ENCODE assay signal across 8 cellular contexts in the genomic region with DNA sequence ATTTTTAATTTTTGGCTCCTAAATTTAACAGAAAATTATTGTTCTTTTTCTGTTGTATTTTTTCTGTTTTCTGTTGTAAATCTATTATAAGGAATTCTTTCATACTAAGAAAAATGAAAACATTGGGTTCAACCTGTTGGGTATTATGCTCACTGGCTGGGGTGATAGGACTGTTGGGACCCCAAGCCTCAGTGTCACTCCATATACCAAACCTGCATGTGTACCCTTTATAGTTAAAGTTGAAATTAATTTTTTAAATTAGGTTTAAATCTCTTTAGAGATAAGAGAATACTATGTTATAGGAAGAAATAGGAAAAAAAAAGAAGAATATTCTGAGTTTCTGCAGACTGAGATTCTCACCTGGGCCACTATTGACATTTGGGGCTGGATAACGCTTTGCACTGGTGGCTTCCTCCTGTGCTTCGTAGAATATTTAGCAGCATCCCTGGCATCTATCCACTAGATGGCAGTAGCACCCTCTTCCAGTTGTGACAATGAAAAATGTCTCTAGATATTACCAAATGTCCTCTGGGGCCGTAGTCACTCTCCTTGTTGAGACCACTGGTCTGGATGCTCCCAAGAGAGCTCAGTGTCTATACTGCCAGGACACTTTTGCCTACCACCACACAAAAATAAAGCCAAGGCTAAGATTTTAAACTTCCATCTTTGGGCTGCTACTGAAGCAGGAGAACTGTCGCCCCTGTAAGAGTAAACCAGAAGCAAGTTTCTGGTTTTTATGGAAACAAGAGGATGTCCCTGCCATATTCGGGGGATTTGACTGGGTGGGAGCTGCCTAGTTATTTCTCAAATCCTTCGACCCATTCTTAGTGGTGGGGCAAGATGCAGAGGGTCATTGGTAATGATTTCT. TPM values are rescaled to one million over a fixed set of nuclear protein-coding genes. Genes with fewer than 3 reads are reported as not detected.
DNase-seq lines count a peak whose midpoint lies in the region; ATAC-seq, FAIRE-seq and TF ChIP-seq lines count a peak whose summit lies in the region.

No MANE protein-coding gene starts in this region.

- intact Hi-C loops in lower lobe of right lung (cut with DNase I): no loop called here

- no peaks in the 10 kb centered on the region for H3K27me3 ChIP-seq in lower lobe of right lung (ENCODE audit: low read depth)

- no peaks in the 10 kb centered on the region for H3K9me3 ChIP-seq in lower lobe of right lung

- FAIRE-seq in colon (lab: Jason Lieb, UNC): peak; percentile 72

- no peak overlapping the region for H3K27ac ChIP-seq in lower lobe of right lung

- peak; percentile 2 for DNase-seq in NK-92 treated with Interleukin-12 subunit alpha and Interleukin-12 subunit beta, amount 100 ng/mL, for 24 hours (lab: John Stamatoyannopoulos, UW)
- DNase-seq in NK-92 (lab: John Stamatoyannopoulos, UW; ENCODE audit: unreplicated experiment) (no peak), NCI-H2227 (lab: John Stamatoyannopoulos, UW; ENCODE audit: unreplicated experiment) (peak; percentile 82), lower lobe of right lung (no peak)
- DNase-seq in activated CD4-positive, alpha-beta T cell treated with anti-CD3 and anti-CD28 coated beads for 4 hours: peak; percentile 31 to 72
- DNase-seq in stimulated activated CD8-positive, alpha-beta memory T cell treated with anti-CD3 and anti-CD28 coated beads, Interleukin-7, amount 100 ng/mL, for 4 hours (ENCODE audit: low read depth in 2 of 2): peak; percentile 22 to 26

- H3K4me3 ChIP-seq in lower lobe of right lung: no peak overlapping the region

- H3K36me3 ChIP-seq in lower lobe of right lung: peaks cover 17% of the 10 kb centered on the region

- H3K4me1 ChIP-seq in lower lobe of right lung: no peaks in the 10 kb centered on the region

- peak; percentile 64 for TF ChIP-seq CTCF in lower lobe of right lung (IDR thresholded peaks at IDR 0.05)

- ATAC-seq in HG02970 (IDR thresholded peaks at IDR 0.05; ENCODE audit: low FRiP score, unreplicated experiment) (peak; percentile 89), lower lobe of right lung (peak; percentile 77 to 83)

RNA-seq across cellular contexts. Expression of gene CLTRN, which starts 22.4 kb away (rescaled TPM):
- 0.38 TPM for total RNA-seq in lower lobe of right lung

RNA-seq across cellular contexts. Expression of gene CA5B, which starts 51.0 kb away (rescaled TPM):
- 12.6 TPM for total RNA-seq in lower lobe of right lung

Comparison
In these comparisons a context has a peak if more than half of its experiments do, and no peak if none do; other contexts are left out.
1. DNase-seq: peak in NK-92 treated with Interleukin-12 subunit alpha and Interleukin-12 subunit beta, amount 100 ng/mL, for 24 hours (single experiment), NCI-H2227 (single experiment), activated CD4-positive, alpha-beta T cell treated with anti-CD3 and anti-CD28 coated beads for 4 hours (2 of 2) and stimulated activated CD8-positive, alpha-beta memory T cell treated with anti-CD3 and anti-CD28 coated beads, Interleukin-7, amount 100 ng/mL, for 4 hours (2 of 2); none in NK-92 (single experiment) and lower lobe of right lung (single experiment).